Comparison of ENCODE assay signal across 22 cellular contexts in the genomic region with DNA sequence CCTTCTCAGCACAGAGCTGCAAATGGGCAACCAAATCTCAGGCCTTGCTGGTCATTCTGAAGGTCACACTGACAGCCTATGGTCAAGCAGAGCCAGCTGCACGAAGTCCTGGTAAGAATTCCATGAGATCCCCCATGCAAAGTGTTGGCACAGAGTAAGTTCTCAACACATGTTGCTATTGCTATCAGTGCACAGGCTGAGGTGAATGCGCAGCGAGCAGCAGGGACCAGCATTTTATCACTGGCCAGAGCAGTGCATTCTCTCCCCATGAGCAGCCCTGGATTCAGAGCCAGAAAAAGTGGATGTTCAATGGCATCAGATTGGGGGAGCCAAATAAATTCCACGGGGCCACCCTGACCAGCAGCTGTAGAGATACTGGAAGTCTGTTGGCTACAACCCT.
"Had no signal": no experiment of that assay in that cellular context is flagged by ENCODE, and none has a peak within 500 bp of the region (broad histone marks: within the 10 kb centered on the region; RNA-seq: fewer than 3 reads in every experiment).

No MANE protein-coding gene starts in this region.

- H3K27me3 ChIP-seq: MG63 had no signal

- H3K9me3 ChIP-seq: MG63, SK-N-SH had no signal

- DNase-seq: IMR-90, Karpas-422, KG1, MG63, NCI-H1092, NCI-H1105 treated with DMSO at 0.1 percent for 48 hours, NCI-H1417 treated with DMSO at 0.1 percent for 48 hours, NCI-H146, NCI-H1694 treated with DMSO at 0.1 percent for 48 hours, NCI-H1930, NCI-H2081, NCI-H2107, NCI-H2171, NCI-H226, NCI-H446, NCI-H510A, NCI-H524 treated with DMSO at 0.1 percent for 48 hours, NCI-H69, NCI-H774, RPMI8226, SHP77, SK-N-SH had no signal

- H3K36me3 ChIP-seq: MG63 had no signal

- H3K4me3 ChIP-seq: MG63 had no signal
